1 cellular context compared by ENCODE assay signal in the genomic region with DNA sequence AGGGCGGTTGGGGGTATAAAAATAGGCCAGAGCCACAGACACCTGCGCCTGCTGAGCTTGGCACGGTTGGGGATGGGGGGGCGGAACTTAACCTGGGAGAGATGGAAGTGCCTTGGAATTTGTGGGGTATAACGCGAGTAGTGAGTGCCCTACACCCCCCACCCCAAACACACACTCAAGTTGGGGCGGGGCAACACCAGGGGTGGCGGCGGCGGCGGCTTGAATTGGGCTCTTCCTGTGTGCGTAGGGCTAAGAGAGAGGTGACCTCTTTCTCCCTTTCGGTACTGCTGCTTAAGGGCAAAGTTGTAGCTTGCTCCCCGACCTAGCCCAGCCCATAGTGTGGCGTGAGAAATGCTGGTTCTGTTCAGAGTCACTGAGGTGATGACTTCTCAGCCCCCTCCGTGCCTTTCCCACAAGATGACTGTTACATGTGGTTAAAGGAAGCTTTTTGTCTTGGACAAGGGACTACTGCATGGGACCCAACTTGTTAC.
TF ChIP-seq lines count a peak whose summit lies in the region.

No MANE protein-coding gene starts in this region.

TF ChIP-seq in endothelial cell of umbilical vein, 7 proteins besides CTCF, POLR2A, EP300 and RAD21 (continued from another document):
- TF ChIP-seq EZH2 (IDR thresholded peaks at IDR 0.05; ENCODE audit: borderline replicate concordance, low read depth, low read length, severe bottlenecking) = no peak
- TF ChIP-seq MYC (IDR thresholded peaks at IDR 0.05; ENCODE audit: low read depth, low read length) = no peak
